ENCODE assay signal across 20 cellular contexts in genomic region chr17:74472890-74473289, GRCh38. TPM values are rescaled to one million over a fixed set of nuclear protein-coding genes. Genes with fewer than 3 reads are reported as not detected.
DNase-seq lines count a peak whose midpoint lies in the region; ATAC-seq and TF ChIP-seq lines count a peak whose summit lies in the region.
"Had no signal": no experiment of that assay in that cellular context is flagged by ENCODE, and none has a peak within 500 bp of the region (broad histone marks: within the 10 kb centered on the region; RNA-seq: fewer than 3 reads in every experiment).

No MANE protein-coding gene starts in this region.

- peaks cover 57% of the 10 kb centered on the region for H3K4me1 Mint-ChIP-seq in stimulated activated naive CD8-positive, alpha-beta T cell treated with anti-CD3 and anti-CD28 coated beads, Interleukin-15, amount 100 ng/mL, for 72 hours
- H3K4me1 Mint-ChIP-seq in activated T-helper 1 cell treated with anti-CD3 and anti-CD28 coated beads, Interleukin-12 subunit alpha, Interleukin-12 subunit beta, Interleukin-2, Interleukin-4 antibody, amounts not matched to agents 30 ng/mL and 10 ng/mL and 1 ng/mL, durations not matched to agents 14 hours and 24 hours and 36 hours (ENCODE audit: low read depth), result peaks cover 61% of the 10 kb centered on the region
- peaks cover 70% of the 10 kb centered on the region in 2 donors for H3K4me1 Mint-ChIP-seq in natural killer cell treated with Interleukin-12 subunit alpha and Interleukin-12 subunit beta and Interleukin-15 and Interleukin-18, amount 100 ng/mL, for 72 hours (ENCODE audit: low read depth in 2 of 2)

- no peak overlapping the region for H3K4me3 Mint-ChIP-seq in stimulated activated naive CD8-positive, alpha-beta T cell treated with anti-CD3 and anti-CD28 coated beads, Interleukin-15, amount 100 ng/mL, for 72 hours
- no peak overlapping the region for H3K4me3 Mint-ChIP-seq in activated T-helper 1 cell treated with anti-CD3 and anti-CD28 coated beads, Interleukin-12 subunit alpha, Interleukin-12 subunit beta, Interleukin-2, Interleukin-4 antibody, amounts not matched to agents 30 ng/mL and 10 ng/mL and 1 ng/mL, durations not matched to agents 14 hours and 24 hours and 36 hours
- H3K4me3 Mint-ChIP-seq in natural killer cell treated with Interleukin-12 subunit alpha and Interleukin-12 subunit beta and Interleukin-15 and Interleukin-18, amount 100 ng/mL, for 72 hours, result peak overlapping the region; percentile 72

- no peaks in the 10 kb centered on the region for H3K9me3 ChIP-seq in thyroid gland
- H3K9me3 ChIP-seq: MG63 had no signal

- H3K4me1 ChIP-seq in thyroid gland, result no peaks in the 10 kb centered on the region

- ATAC-seq in stimulated activated naive CD8-positive, alpha-beta T cell treated with anti-CD3 and anti-CD28 coated beads, Interleukin-15, amount 100 ng/mL, for 72 hours, result peak; percentile 22
- ATAC-seq in stimulated activated naive CD8-positive, alpha-beta T cell treated with anti-CD3 and anti-CD28 coated beads, Interleukin-15, Interleukin-2, amounts not matched to agents 100 U/mL and 50 U/mL, for 24 hours, result no peak
- no peak for ATAC-seq in natural killer cell treated with Interleukin-12 subunit alpha and Interleukin-12 subunit beta and Interleukin-15 and Interleukin-18, amount 100 ng/mL, for 72 hours
- no peak for ATAC-seq in esophagus mucosa
- ATAC-seq: Right ventricle myocardium inferior had no signal

- H3K27ac ChIP-seq in thyroid gland, result no peak overlapping the region
- H3K27ac ChIP-seq: C4-2B had no signal

- H3K36me3 Mint-ChIP-seq in activated T-helper 1 cell treated with anti-CD3 and anti-CD28 coated beads, Interleukin-12 subunit alpha, Interleukin-12 subunit beta, Interleukin-2, Interleukin-4 antibody, amounts not matched to agents 30 ng/mL and 10 ng/mL and 1 ng/mL, durations not matched to agents 14 hours and 24 hours and 36 hours (ENCODE audit: low read depth), result peaks cover 58% of the 10 kb centered on the region
- peaks cover 14% of the 10 kb centered on the region for H3K36me3 Mint-ChIP-seq in natural killer cell treated with Interleukin-12 subunit alpha and Interleukin-12 subunit beta and Interleukin-15 and Interleukin-18, amount 100 ng/mL, for 72 hours

- no peak for DNase-seq in stimulated activated naive CD8-positive, alpha-beta T cell treated with anti-CD3 and anti-CD28 coated beads, Interleukin-15, amount 100 ng/mL, for 72 hours
- no peak for DNase-seq in stimulated activated naive CD8-positive, alpha-beta T cell treated with anti-CD3 and anti-CD28 coated beads, Interleukin-15, Interleukin-2, amounts not matched to agents 100 U/mL and 50 U/mL, for 24 hours
- DNase-seq in activated T-helper 1 cell treated with anti-CD3 and anti-CD28 coated beads, Interleukin-12 subunit alpha, Interleukin-12 subunit beta, Interleukin-2, Interleukin-4 antibody, amounts not matched to agents 30 ng/mL and 10 ng/mL and 1 ng/mL, durations not matched to agents 14 hours and 24 hours and 36 hours (ENCODE audit: low spot score), result no peak
- no peak for DNase-seq in natural killer cell treated with Interleukin-12 subunit alpha and Interleukin-12 subunit beta and Interleukin-15 and Interleukin-18, amount 100 ng/mL, for 72 hours (ENCODE audit: low spot score)
- no peak for DNase-seq in activated T-cell treated with anti-CD3 and anti-CD28 coated beads, Interleukin-2, amount 50 U/mL, for 48 hours
- no peak for DNase-seq in thyroid gland
- DNase-seq: 8988T, DMS79, MG63, NCI-H1048, NCI-H1417 treated with DMSO at 0.1 percent for 48 hours, NCI-H187, NCI-H446, NCI-H526 had no signal

- H3K27ac Mint-ChIP-seq in stimulated activated naive CD8-positive, alpha-beta T cell treated with anti-CD3 and anti-CD28 coated beads, Interleukin-15, amount 100 ng/mL, for 72 hours, result no peak overlapping the region
- H3K27ac Mint-ChIP-seq in activated T-helper 1 cell treated with anti-CD3 and anti-CD28 coated beads, Interleukin-12 subunit alpha, Interleukin-12 subunit beta, Interleukin-2, Interleukin-4 antibody, amounts not matched to agents 30 ng/mL and 10 ng/mL and 1 ng/mL, durations not matched to agents 14 hours and 24 hours and 36 hours, result peak overlapping the region; percentile 16
- H3K27ac Mint-ChIP-seq in natural killer cell treated with Interleukin-12 subunit alpha and Interleukin-12 subunit beta and Interleukin-15 and Interleukin-18, amount 100 ng/mL, for 72 hours, result peak overlapping the region; percentile 84 to 97

- no peaks in the 10 kb centered on the region for H3K36me3 ChIP-seq in thyroid gland
- H3K36me3 ChIP-seq: MG63 had no signal

- no peak for TF ChIP-seq CTCF in thyroid gland (IDR thresholded peaks at IDR 0.05)

- no peaks in the 10 kb centered on the region for H3K27me3 Mint-ChIP-seq in stimulated activated naive CD8-positive, alpha-beta T cell treated with anti-CD3 and anti-CD28 coated beads, Interleukin-15, amount 100 ng/mL, for 72 hours
- H3K27me3 Mint-ChIP-seq in activated T-helper 1 cell treated with anti-CD3 and anti-CD28 coated beads, Interleukin-12 subunit alpha, Interleukin-12 subunit beta, Interleukin-2, Interleukin-4 antibody, amounts not matched to agents 30 ng/mL and 10 ng/mL and 1 ng/mL, durations not matched to agents 14 hours and 24 hours and 36 hours (ENCODE audit: insufficient read depth), result no peaks in the 10 kb centered on the region
- H3K27me3 Mint-ChIP-seq in natural killer cell treated with Interleukin-12 subunit alpha and Interleukin-12 subunit beta and Interleukin-15 and Interleukin-18, amount 100 ng/mL, for 72 hours, result no peaks in the 10 kb centered on the region

- intact Hi-C loops in activated T-helper 1 cell treated with anti-CD3 and anti-CD28 coated beads, Interleukin-12 subunit alpha, Interleukin-12 subunit beta, Interleukin-2, Interleukin-4 antibody, amounts not matched to agents 30 ng/mL and 10 ng/mL and 1 ng/mL, durations not matched to agents 14 hours and 24 hours and 36 hours (cut with micrococcal nuclease), result loop anchor here (10.0 kb wide), 1 partner anchor 262 kb away; the partner anchor contains the start of gene RAB37
- intact Hi-C loops in thyroid gland (cut with DNase I), result no loop called here

- H3K27me3 ChIP-seq in thyroid gland, result no peaks in the 10 kb centered on the region
- H3K27me3 ChIP-seq: MG63 had no signal

- no peak overlapping the region for H3K4me3 ChIP-seq in thyroid gland (replicated peaks in 1 of 3)
- H3K4me3 ChIP-seq: MG63 had no signal

- no peak for TF ChIP-seq POLR2A in thyroid gland (IDR thresholded peaks at IDR 0.05)

- 76 to 83% methylated on average over 4 of the region's 4 CpGs for WGBS in thyroid gland, 2 donors

- peaks cover 9 to 23% of the 10 kb centered on the region in 2 donors for H3K9me3 Mint-ChIP-seq in stimulated activated naive CD8-positive, alpha-beta T cell treated with anti-CD3 and anti-CD28 coated beads, Interleukin-15, amount 100 ng/mL, for 72 hours
- peaks cover 16% of the 10 kb centered on the region for H3K9me3 Mint-ChIP-seq in activated T-helper 1 cell treated with anti-CD3 and anti-CD28 coated beads, Interleukin-12 subunit alpha, Interleukin-12 subunit beta, Interleukin-2, Interleukin-4 antibody, amounts not matched to agents 30 ng/mL and 10 ng/mL and 1 ng/mL, durations not matched to agents 14 hours and 24 hours and 36 hours
- H3K9me3 Mint-ChIP-seq in natural killer cell treated with Interleukin-12 subunit alpha and Interleukin-12 subunit beta and Interleukin-15 and Interleukin-18, amount 100 ng/mL, for 72 hours, result no peaks in the 10 kb centered on the region

RNA-seq across cellular contexts. Expression of gene CD300A, which starts 6.5 kb away (rescaled TPM):
- total RNA-seq in activated T-helper 1 cell treated with anti-CD3 and anti-CD28 coated beads, Interleukin-12 subunit alpha, Interleukin-12 subunit beta, Interleukin-2, Interleukin-4 antibody, amounts not matched to agents 30 ng/mL and 10 ng/mL and 1 ng/mL, durations not matched to agents 14 hours and 24 hours and 36 hours, result 9.8 and 10.4 TPM in 2 replicates
- 10 to 100 TPM; 17.6 to 43.7 TPM for total RNA-seq in natural killer cell treated with Interleukin-12 subunit alpha and Interleukin-12 subunit beta and Interleukin-15 and Interleukin-18, amount 100 ng/mL, for 72 hours
- total RNA-seq in esophagus mucosa (0.64 TPM), thyroid gland (1 to 10 TPM in 2 of 4 donors, under 1 TPM in 2; 0.78 to 5.8 (median 2.1) TPM)
- total RNA-seq: LHCN-M2, SK-MEL-5 had no signal

RNA-seq across cellular contexts. Expression of gene GPRC5C, which starts 41.0 kb away (rescaled TPM):
- total RNA-seq in activated T-helper 1 cell treated with anti-CD3 and anti-CD28 coated beads, Interleukin-12 subunit alpha, Interleukin-12 subunit beta, Interleukin-2, Interleukin-4 antibody, amounts not matched to agents 30 ng/mL and 10 ng/mL and 1 ng/mL, durations not matched to agents 14 hours and 24 hours and 36 hours, result 0.86 TPM in 1 of 2 replicates, not detected in the other
- total RNA-seq in natural killer cell treated with Interleukin-12 subunit alpha and Interleukin-12 subunit beta and Interleukin-15 and Interleukin-18, amount 100 ng/mL, for 72 hours, result under 1 TPM in 1 of 2 donors, not detected in 1; 0.25 TPM
- total RNA-seq in esophagus mucosa (13.0 TPM), thyroid gland (100 to 1,000 TPM in 3 of 4 donors, 10 to 100 TPM in 1; 73.2 to 194 (median 163) TPM)
- total RNA-seq: LHCN-M2 had no signal

RNA-seq across cellular contexts. Expression of gene CD300LB, which starts 58.4 kb away (rescaled TPM):
- total RNA-seq in activated T-helper 1 cell treated with anti-CD3 and anti-CD28 coated beads, Interleukin-12 subunit alpha, Interleukin-12 subunit beta, Interleukin-2, Interleukin-4 antibody, amounts not matched to agents 30 ng/mL and 10 ng/mL and 1 ng/mL, durations not matched to agents 14 hours and 24 hours and 36 hours, result not detected in 2 replicates
- total RNA-seq in natural killer cell treated with Interleukin-12 subunit alpha and Interleukin-12 subunit beta and Interleukin-15 and Interleukin-18, amount 100 ng/mL, for 72 hours, result under 1 TPM; 0.17 to 0.39 TPM
- not detected for total RNA-seq in esophagus mucosa
- total RNA-seq in thyroid gland, result not detected
- total RNA-seq: H7, LHCN-M2, SK-MEL-5 had no signal

Comparison
In these comparisons a context has a peak if more than half of its experiments do, and no peak if none do; other contexts are left out.
1. H3K27ac Mint-ChIP-seq: peak in activated T-helper 1 cell treated with anti-CD3 and anti-CD28 coated beads, Interleukin-12 subunit alpha, Interleukin-12 subunit beta, Interleukin-2, Interleukin-4 antibody, amounts not matched to agents 30 ng/mL and 10 ng/mL and 1 ng/mL, durations not matched to agents 14 hours and 24 hours and 36 hours (single experiment) and natural killer cell treated with Interleukin-12 subunit alpha and Interleukin-12 subunit beta and Interleukin-15 and Interleukin-18, amount 100 ng/mL, for 72 hours (2 of 2); none in stimulated activated naive CD8-positive, alpha-beta T cell treated with anti-CD3 and anti-CD28 coated beads, Interleukin-15, amount 100 ng/mL, for 72 hours (0 of 2).